In the genomic region with DNA sequence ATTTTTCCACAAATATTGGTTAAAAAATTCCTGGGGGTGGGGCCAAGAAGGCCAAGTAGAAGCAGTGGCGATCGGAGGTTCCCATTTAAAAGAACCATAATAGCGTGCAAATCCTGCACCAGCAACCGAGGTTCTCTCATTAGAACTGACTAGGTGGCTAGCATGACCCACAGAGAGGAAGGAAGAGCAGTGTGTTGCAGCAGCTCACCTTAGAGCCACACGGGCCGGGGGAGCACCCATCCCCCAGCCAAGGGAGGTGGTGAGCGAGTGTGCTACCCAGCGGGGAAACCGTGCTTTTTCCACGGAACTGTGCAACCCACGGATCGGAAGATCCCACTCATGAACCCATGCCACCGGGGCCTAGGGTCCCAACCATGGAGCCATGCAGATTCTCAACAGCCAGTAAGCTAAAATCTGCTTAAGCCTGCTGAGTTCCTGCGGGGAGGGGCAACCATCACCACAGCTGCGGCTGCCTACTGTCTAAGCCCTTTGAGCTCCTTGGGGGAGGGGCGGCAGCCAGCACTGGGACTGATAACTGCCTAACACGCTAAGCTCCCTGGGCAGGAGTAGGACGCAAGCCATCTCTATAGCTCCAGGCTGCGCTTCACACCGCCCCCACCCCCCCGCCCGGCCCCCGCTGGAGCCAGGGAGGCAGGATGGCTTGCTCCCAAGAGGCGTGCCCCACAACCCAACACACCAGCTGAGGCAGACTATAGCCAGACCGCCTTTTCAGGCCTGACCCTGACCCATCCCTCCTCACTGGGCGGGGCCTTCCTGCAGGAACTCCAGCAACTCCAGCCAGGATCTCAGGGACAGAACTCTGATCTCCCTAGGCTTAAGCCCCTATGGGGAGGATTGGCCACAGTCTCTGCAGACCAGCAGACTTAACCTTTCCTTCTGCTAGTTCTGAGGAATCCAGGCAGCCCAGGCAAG, we compare ENCODE assay signal across 14 cellular contexts. TPM values are rescaled to one million over a fixed set of nuclear protein-coding genes. Genes with fewer than 3 reads are reported as not detected.
DNase-seq lines count a peak whose midpoint lies in the region; ATAC-seq, FAIRE-seq and TF ChIP-seq lines count a peak whose summit lies in the region.
"Had no signal": no experiment of that assay in that cellular context is flagged by ENCODE, and none has a peak within 500 bp of the region (broad histone marks: within the 10 kb centered on the region; RNA-seq: fewer than 3 reads in every experiment).

No MANE protein-coding gene starts in this region.

- no peak overlapping the region for H3K56ac ChIP-seq in H1 (replicated peaks; ENCODE audit: insufficient read length, low read depth, low read length)

- CTCF ChIA-PET in H1 (lab: Charles Lee; ENCODE audit: partially characterized antibody) = interaction anchor here (0.6 to 5.9 kb wide), 8 partner anchors 11 to 436 kb away, joined by 3 to 56 read pairs (median 4); no protein-coding TSS in a partner anchor

- H3K4me1 Mint-ChIP-seq in GM23338 = peaks cover 15% of the 10 kb centered on the region
- peaks cover 17% of the 10 kb centered on the region for H3K4me1 Mint-ChIP-seq in nephron progenitor cell

- TF ChIP-seq CTCF in GM23338 (conservative IDR thresholded peaks at IDR 0.05; ENCODE audit: low read depth in 2 of 2) = no peak
- TF ChIP-seq CTCF in H1 (IDR thresholded peaks at IDR 0.05; ENCODE audit: control extremely low read depth in 1 of 3, insufficient read depth in 1 of 3, low read depth in 1 of 3, low read length in 3 of 3) = no peak
- TF ChIP-seq CTCF in nephron progenitor cell (IDR thresholded peaks at IDR 0.05) = no peak

- peak overlapping the region; percentile 26; the same call in 1 of the 2 replicates for H3K18ac ChIP-seq in H1 (ENCODE audit: extremely low read depth, low read length)

- H2AK5ac ChIP-seq in H1 (ENCODE audit: low read depth, low read length) = no peak overlapping the region

- peak overlapping the region; percentile 35 for H4K5ac ChIP-seq in H1 (ENCODE audit: insufficient read length, low read depth, low read length)

- no peak overlapping the region for H3K9ac ChIP-seq in H1 (replicated peaks in 1 of 4; ENCODE audit: extremely low read depth in 1 of 4, low read depth in 3 of 4, low read length in 3 of 4)

- ATAC-seq in GM23338 (peak; percentile 97), GM18861 (IDR thresholded peaks at IDR 0.05; ENCODE audit: unreplicated experiment) (no peak), SK-N-SH treated with all-trans-retinoic acid at 6 μM for 48 hours (no peak)
- ATAC-seq: PC-3; stimulated activated memory B cell treated with anti-CD40 and anti-IgM and Interleukin-4, amounts not matched to agents 10 μg/mL and 1 μg/mL and 100 μg/mL, for 72 hours had no signal

- H3K4me1 ChIP-seq in GM23338 (ENCODE audit: insufficient read depth) (peaks cover 7% of the 10 kb centered on the region; the same call in 1 of the 2 replicates), H1 (replicated peaks in 1 of 4; ENCODE audit: control insufficient read depth in 3 of 4, insufficient read depth in 4 of 4, low read length in 3 of 4) (peaks cover 5 to 8% (median 5%) of the 10 kb centered on the region in 4 experiments)

- no peaks in the 10 kb centered on the region for H3K9me3 ChIP-seq in H1 (ENCODE audit: insufficient read depth in 2 of 2, low read depth in 1 of 2, low read length in 1 of 2)

- H4K8ac ChIP-seq in H1 (ENCODE audit: extremely low read depth, insufficient read depth, low read length) = no peak overlapping the region; the same call in 1 of the 2 replicates

- H2BK15ac ChIP-seq in H1 (ENCODE audit: low read length) = peak overlapping the region; percentile 83; the same call in 1 of the 2 replicates

- H3K79me2 ChIP-seq in GM23338 (replicated peaks; ENCODE audit: insufficient read depth) = no peaks in the 10 kb centered on the region
- H3K79me2 ChIP-seq in H1 (ENCODE audit: control insufficient read depth in 1 of 2, insufficient read depth in 2 of 2, low read length in 2 of 2) = no peaks in the 10 kb centered on the region

- peak overlapping the region; percentile 36; the same call in 1 of the 2 replicates for H2BK5ac ChIP-seq in H1 (ENCODE audit: low read depth, low read length)

- H2AFZ ChIP-seq in GM23338 = peak overlapping the region; percentile 99
- H2AFZ ChIP-seq in H1 (ENCODE audit: low read length) = peak overlapping the region; percentile 98

- peak overlapping the region; percentile 64; the same call in 1 of the 2 replicates for H2BK12ac ChIP-seq in H1 (ENCODE audit: low read depth, low read length)

- H3K4me3 ChIP-seq in GM23338 (peak overlapping the region; percentile 53), H1 (ENCODE audit: extremely low read depth in 1 of 4, insufficient read depth in 2 of 4, low read depth in 3 of 4, low read length in 4 of 4) (peak overlapping the region; percentile 9 to 51 (median 16); a peak in 4 of 8 replicates)

- H3K4me2 ChIP-seq in GM23338 (peak overlapping the region; percentile 84), H1 (ENCODE audit: insufficient read depth in 1 of 2, low read depth in 2 of 2, low read length in 2 of 2) (peak overlapping the region; percentile 70 to 73)

- POLR2A ChIA-PET in H1 (lab: Charles Lee; ENCODE audit: partially characterized antibody) = interaction anchor here (0.6 to 1.0 kb wide), 2 partner anchors 11 to 234 kb away, joined by 3 read pairs; no protein-coding TSS in a partner anchor

- peak in 1 of 2 experiments; percentile 8; a peak in 1 of 4 replicates for TF ChIP-seq RAD21 in H1 (IDR thresholded peaks at IDR 0.05 in 1 of 2, conservative IDR thresholded peaks at IDR 0.05 in 1 of 2; ENCODE audit: low read depth in 2 of 2, low read length in 2 of 2)

- TF ChIP-seq POLR2A in H1 (IDR thresholded peaks at IDR 0.05; ENCODE audit: control extremely low read depth in 1 of 2, low read depth in 2 of 2, low read length in 2 of 2) = no peak

- no peaks in the 10 kb centered on the region for H3K79me1 ChIP-seq in H1 (ENCODE audit: low read depth, low read length)

- H3K9me2 ChIP-seq in GM23338 (ENCODE audit: insufficient read depth) = peaks cover 9% of the 10 kb centered on the region

- no peak overlapping the region for H4K91ac ChIP-seq in H1 (replicated peaks; ENCODE audit: insufficient read length, low read length)

- H3K36me3 Mint-ChIP-seq in GM23338 (ENCODE audit: low read depth) (no peaks in the 10 kb centered on the region), nephron progenitor cell (ENCODE audit: low read depth) (no peaks in the 10 kb centered on the region)
- H3K36me3 Mint-ChIP-seq: stimulated activated memory B cell treated with anti-CD40 and anti-IgM and Interleukin-4, amounts not matched to agents 10 μg/mL and 1 μg/mL and 100 μg/mL, for 72 hours had no signal

- no peak overlapping the region for H3K14ac ChIP-seq in H1 (ENCODE audit: insufficient read length)

- H3K36me3 ChIP-seq in GM23338 (ENCODE audit: insufficient read depth) (no peaks in the 10 kb centered on the region), H1 (ENCODE audit: control insufficient read depth in 2 of 4, insufficient read depth in 4 of 4, low read length in 3 of 4) (no peaks in the 10 kb centered on the region)
- H3K36me3 ChIP-seq: brain microvascular endothelial cell had no signal

- H4K20me1 ChIP-seq in GM23338 (replicated peaks; ENCODE audit: insufficient read depth) (no peaks in the 10 kb centered on the region), H1 (replicated peaks in 1 of 2; ENCODE audit: control insufficient read depth in 1 of 2, insufficient read depth in 2 of 2, low read length in 2 of 2) (no peaks in the 10 kb centered on the region)

- no peak overlapping the region for H2BK120ac ChIP-seq in H1 (replicated peaks; ENCODE audit: low read depth, low read length)

- peak overlapping the region; percentile 66; the same call in 1 of the 2 replicates for H2BK20ac ChIP-seq in H1 (ENCODE audit: low read length)

- H3K27ac Mint-ChIP-seq in GM23338 = no peak overlapping the region
- no peak overlapping the region for H3K27ac Mint-ChIP-seq in nephron progenitor cell
- H3K27ac Mint-ChIP-seq: stimulated activated memory B cell treated with anti-CD40 and anti-IgM and Interleukin-4, amounts not matched to agents 10 μg/mL and 1 μg/mL and 100 μg/mL, for 72 hours had no signal

- WGBS in H1 (ENCODE audit: extremely low coverage in 1 of 2, insufficient coverage in 1 of 2, insufficient read length in 1 of 2, insufficient replicate concordance in 2 of 2, low coverage in 1 of 2, low lambda C conversion rate in 2 of 2, missing lambda C conversion rate in 1 of 2), 2 experiments = 31% methylated on average over 21 of the region's 26 CpGs; no CpG with 5 or more reads in 1 of the 2 experiments

- no peaks in the 10 kb centered on the region; the same call in 1 of the 2 replicates for H3K23me2 ChIP-seq in H1 (ENCODE audit: low read depth, low read length)

- peaks cover 5% of the 10 kb centered on the region for H3K27me3 Mint-ChIP-seq in GM23338 (ENCODE audit: insufficient read depth, low read depth, poor library complexity)
- peaks cover 4% of the 10 kb centered on the region for H3K27me3 Mint-ChIP-seq in nephron progenitor cell (ENCODE audit: low read depth, poor library complexity)

- no peak overlapping the region for H3K4ac ChIP-seq in H1 (replicated peaks; ENCODE audit: insufficient read length, low read depth, low read length)

- H3K4me3 Mint-ChIP-seq in GM23338 (peak overlapping the region; percentile 42; the same call in 2 of the 3 replicates), nephron progenitor cell (peak overlapping the region; percentile 47)
- H3K4me3 Mint-ChIP-seq: stimulated activated memory B cell treated with anti-CD40 and anti-IgM and Interleukin-4, amounts not matched to agents 10 μg/mL and 1 μg/mL and 100 μg/mL, for 72 hours had no signal

- no peak overlapping the region for H3K27ac ChIP-seq in GM23338 (ENCODE audit: low read depth)
- no peak overlapping the region for H3K27ac ChIP-seq in H1 (ENCODE audit: low read depth, low read length)
- H3K27ac ChIP-seq: brain microvascular endothelial cell had no signal

- H3K9me3 Mint-ChIP-seq in GM23338 (no peaks in the 10 kb centered on the region), nephron progenitor cell (peaks cover 4% of the 10 kb centered on the region)
- H3K9me3 Mint-ChIP-seq: stimulated activated memory B cell treated with anti-CD40 and anti-IgM and Interleukin-4, amounts not matched to agents 10 μg/mL and 1 μg/mL and 100 μg/mL, for 72 hours had no signal

- no peaks in the 10 kb centered on the region for H3F3A ChIP-seq in GM23338 (replicated peaks; ENCODE audit: low read depth)

- TF ChIP-seq EP300 in H1 (IDR thresholded peaks at IDR 0.05; ENCODE audit: borderline replicate concordance in 1 of 2, low read depth in 2 of 2, low read length in 2 of 2) = peak in 1 of 2 experiments; percentile 31; a peak in 1 of 3 replicates

- DNase-seq in GM23338 (ENCODE audit: low spot score) (peak; percentile 87), NCI-H524 (lab: John Stamatoyannopoulos, UW) (peak; percentile 87 to 95), H1 (ENCODE audit: low read depth in 1 of 2, low spot score in 2 of 2) (peak; percentile 72), nephron progenitor cell (peak; percentile 60), NCI-H526 (lab: John Stamatoyannopoulos, UW) (no peak)
- DNase-seq: brain microvascular endothelial cell; DMS79; effector CD8-positive, alpha-beta T cell; GOT3; mammary epithelial cell; PC-3 had no signal

- no peak overlapping the region for H3K23ac ChIP-seq in H1 (ENCODE audit: insufficient read length)

- peaks cover 23% of the 10 kb centered on the region; the same call in 1 of the 2 replicates for H3K27me3 ChIP-seq in GM23338 (ENCODE audit: insufficient read depth)
- peaks cover 0 to 1% (median 0%) of the 10 kb centered on the region in 4 experiments; a peak in 2 of 7 replicates for H3K27me3 ChIP-seq in H1 (replicated peaks in 1 of 4; ENCODE audit: control insufficient read depth in 3 of 4, extremely low read depth in 1 of 4, insufficient read depth in 3 of 4, low read length in 3 of 4)

- FAIRE-seq in H1 (lab: Jason Lieb, UNC) = no peak

RNA-seq across cellular contexts. Expression of a gene that starts 20.9 kb away (rescaled TPM):
- total RNA-seq in GM23338 (2014; rRNA removed; shearing (Covaris generic)) = 45.0 and 45.2 TPM in 2 replicates
- 50.0 and 57.5 TPM in 2 replicates for polyA plus RNA-seq in GM23338 (2016; fragmentation: Nextera tagmentation; extraction: Ambion mirVana)
- 33.1 and 37.1 TPM in 2 replicates for total RNA-seq in H1 (2021; fragmentation: NEBNext Ultra II Directional; extraction: Animal tissue kit (Norgen Biotek cat#: 25700))
- 14.0 and 22.6 TPM in 2 replicates for polyA plus RNA-seq in H1 (2011; rRNA removed)
- 38.6 TPM for polyA plus RNA-seq in H1 (2011; cell fraction: cytosol; rRNA removed)
- 10.1 TPM for polyA plus RNA-seq in H1 (2011; cell fraction: nucleus; rRNA removed)
- 36.4 to 50.7 TPM (median 42.5 TPM) in 4 replicates for polyA plus RNA-seq in H1 (2012, experiment 1 of 2)
- 12.0 TPM for polyA plus RNA-seq in H1 (2012, experiment 2 of 2)
- 31.4 TPM for polyA plus RNA-seq in H1 (2013, experiment 1 of 2)
- polyA plus RNA-seq in H1 (2013, experiment 2 of 2) = 35.3 TPM
- polyA minus RNA-seq in H1 (2011; rRNA and poly(A)+ RNA removed) = 15.5 and 18.6 TPM in 2 replicates
- 10.8 TPM for polyA minus RNA-seq in H1 (2011; cell fraction: cytosol; rRNA and poly(A)+ RNA removed)
- 14.2 TPM for polyA minus RNA-seq in H1 (2011; cell fraction: nucleus; rRNA and poly(A)+ RNA removed)

RNA-seq across cellular contexts. Expression of a gene that starts 44.9 kb away (rescaled TPM):
- 31.8 and 35.0 TPM in 2 replicates for total RNA-seq in GM23338 (2014; rRNA removed; shearing (Covaris generic))
- polyA plus RNA-seq in GM23338 (2016; fragmentation: Nextera tagmentation; extraction: Ambion mirVana) (19.0 and 19.1 TPM in 2 replicates), H1 (2011; rRNA removed) (9.2 and 11.2 TPM in 2 replicates)
- 25.0 and 26.5 TPM in 2 replicates for total RNA-seq in H1 (2021; fragmentation: NEBNext Ultra II Directional; extraction: Animal tissue kit (Norgen Biotek cat#: 25700))
- polyA plus RNA-seq in H1 (2011; cell fraction: cytosol; rRNA removed) = 16.1 TPM
- 9.4 TPM for polyA plus RNA-seq in H1 (2011; cell fraction: nucleus; rRNA removed)
- polyA plus RNA-seq in H1 (2012, experiment 1 of 2) = 14.8 to 23.7 TPM (median 17.1 TPM) in 4 replicates
- polyA plus RNA-seq in H1 (2012, experiment 2 of 2) = 2.4 TPM
- polyA plus RNA-seq in H1 (2013, experiment 1 of 2) = 15.1 TPM
- 14.1 TPM for polyA plus RNA-seq in H1 (2013, experiment 2 of 2)
- polyA minus RNA-seq in H1 (2011; rRNA and poly(A)+ RNA removed) = 15.6 TPM in 2 replicates
- polyA minus RNA-seq in H1 (2011; cell fraction: cytosol; rRNA and poly(A)+ RNA removed) = 11.7 TPM
- polyA minus RNA-seq in H1 (2011; cell fraction: nucleus; rRNA and poly(A)+ RNA removed) = 40.9 TPM

Comparison
In these comparisons a context has a peak if more than half of its experiments do, and no peak if none do; other contexts are left out.
1. DNase-seq: peak in GM23338 (single experiment), NCI-H524 (2 of 2), H1 (2 of 2) and nephron progenitor cell (single experiment); none in NCI-H526 (0 of 2).